1 cellular context compared by ENCODE assay signal in genomic region chr2:29449499-29449898, GRCh38.
TF ChIP-seq lines count a peak whose summit lies in the region.

No MANE protein-coding gene starts in this region.

TF ChIP-seq in K562, 482 proteins besides CTCF, POLR2A, EP300 and RAD21 (continued from another document):
- TF ChIP-seq CHD7 (IDR thresholded peaks at IDR 0.05; ENCODE audit: low read depth, low read length): no peak
- peak; percentile 34 for TF ChIP-seq TCF3 (CRISPR knock-in tag; IDR thresholded peaks at IDR 0.05)
- no peak for TF ChIP-seq KDM4B (IDR thresholded peaks at IDR 0.05; ENCODE audit: borderline replicate concordance in 2 of 2, low read depth in 1 of 2)
- no peak for TF ChIP-seq CREB1 (IDR thresholded peaks at IDR 0.05)
- no peak for TF ChIP-seq CREB1 (CRISPR knock-in tag; IDR thresholded peaks at IDR 0.05)
- TF ChIP-seq ZNF696 (CRISPR knock-in tag; conservative IDR thresholded peaks at IDR 0.05): no peak
- TF ChIP-seq SMARCA4 (IDR thresholded peaks at IDR 0.05): no peak
